In genomic region chr7:41565655-41566054, GRCh38 we compare ENCODE assay signal across 8 cellular contexts.
"Had no signal": no experiment of that assay in that cellular context is flagged by ENCODE, and none has a peak within 500 bp of the region (broad histone marks: within the 10 kb centered on the region; RNA-seq: fewer than 3 reads in every experiment).

No MANE protein-coding gene starts in this region.

- H2AFZ ChIP-seq: GM23248 had no signal

- FAIRE-seq: HepG2, K562 had no signal

- H3K9me3 ChIP-seq: HAP-1 had no signal

- H3K9me3 Mint-ChIP-seq: HFFc6 had no signal

- H3K36me3 ChIP-seq: HAP-1 had no signal

- H3K27ac ChIP-seq: GM23248, HL-60 had no signal

- ATAC-seq: HCT116, HepG2, K562 had no signal

- H3K4me3 Mint-ChIP-seq: HFFc6 had no signal

- DNase-seq: GM23248, H7, HFFc6 had no signal

- H3K4me3 ChIP-seq: GM23248, HAP-1, K562 had no signal

- H3K9ac ChIP-seq: GM23248 had no signal

- H3K4me1 ChIP-seq: HAP-1 had no signal

- H3K27ac Mint-ChIP-seq: HFFc6 had no signal
